ENCODE assay signal across 8 cellular contexts in the genomic region with DNA sequence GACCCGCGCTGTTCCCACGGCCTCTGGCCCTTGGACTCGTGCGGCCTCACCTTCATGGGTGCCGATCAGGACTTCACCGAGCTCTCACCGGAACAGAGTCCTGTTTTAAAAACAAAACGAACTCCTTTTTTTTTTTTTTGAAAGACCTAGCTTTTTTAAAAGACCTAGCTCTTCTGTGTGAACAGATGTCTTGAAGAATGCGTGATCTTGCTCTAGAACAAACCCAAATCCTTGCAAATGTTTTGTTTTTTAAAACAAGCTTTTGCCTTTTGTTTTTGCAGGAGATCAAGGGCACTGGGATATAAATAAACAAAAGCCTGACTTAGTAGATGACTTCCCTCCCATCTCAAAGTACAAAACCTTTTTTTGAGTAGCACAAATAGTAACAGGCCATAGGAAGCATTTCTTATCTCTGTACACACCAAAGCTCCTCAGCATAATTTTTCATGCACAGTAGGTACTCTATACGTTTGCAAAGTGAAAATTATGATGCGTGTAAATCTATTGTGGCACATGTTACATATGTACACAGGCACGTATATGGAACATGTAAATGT. TPM values are rescaled to one million over a fixed set of nuclear protein-coding genes. Genes with fewer than 3 reads are reported as not detected.
DNase-seq lines count a peak whose midpoint lies in the region; FAIRE-seq and TF ChIP-seq lines count a peak whose summit lies in the region.

No MANE protein-coding gene starts in this region.

- H3K9me3 Mint-ChIP-seq in activated naive CD8-positive, alpha-beta T cell (ENCODE audit: low read depth): no peaks in the 10 kb centered on the region

- DNase-seq in AG10803 (ENCODE audit: low read depth) (no peak), superior temporal gyrus (ENCODE audit: extremely low spot score) (peak; percentile 67), HTR-8/SVneo (ENCODE audit: insufficient read length, low spot score) (no peak), ureter (ENCODE audit: low spot score) (no peak), mesenteric fat pad (ENCODE audit: low spot score) (no peak)

- H3K27me3 Mint-ChIP-seq in activated naive CD8-positive, alpha-beta T cell: no peaks in the 10 kb centered on the region

- FAIRE-seq in islet of Langerhans (lab: Jason Lieb, UNC) (peak; percentile 5), HTR-8/SVneo (lab: Jason Lieb, UNC) (no peak)

- peak overlapping the region; percentile 94 for H3K4me3 Mint-ChIP-seq in activated naive CD8-positive, alpha-beta T cell

- peaks cover 2% of the 10 kb centered on the region; the same call in 1 of the 2 replicates for H3K9me3 ChIP-seq in HUES6 (ENCODE audit: control insufficient read depth, insufficient read depth, low read depth, low read length)

- no peaks in the 10 kb centered on the region for H3K27me3 ChIP-seq in HUES6 (ENCODE audit: control insufficient read depth, insufficient read depth, low read length)

- H3K36me3 Mint-ChIP-seq in activated naive CD8-positive, alpha-beta T cell: peaks cover 5% of the 10 kb centered on the region

- H3K36me3 ChIP-seq in HUES6 (ENCODE audit: control insufficient read depth, insufficient read depth, low read length): 0 out of 2 replicates have a peak, but pooled peaks cover 3% of the 10 kb centered on the region

- peaks cover 31% of the 10 kb centered on the region for H3K4me1 Mint-ChIP-seq in activated naive CD8-positive, alpha-beta T cell (ENCODE audit: low read depth)

- peak overlapping the region; percentile 97 for H3K27ac Mint-ChIP-seq in activated naive CD8-positive, alpha-beta T cell

- H3K4me3 ChIP-seq in AG10803 (ENCODE audit: low read length) (peak overlapping the region; percentile 94), HUES6 (ENCODE audit: low read depth, low read length) (peak overlapping the region; percentile 91)

- H3K9ac ChIP-seq in HUES6 (ENCODE audit: low read length): peak overlapping the region; percentile 87

- peaks cover 21% of the 10 kb centered on the region for H3K4me1 ChIP-seq in HUES6 (ENCODE audit: control insufficient read depth, insufficient read depth, low read length)

- peak overlapping the region; percentile 83 for H3K27ac ChIP-seq in HUES6 (ENCODE audit: low read depth, low read length)

- TF ChIP-seq CTCF in AG10803 (conservative IDR thresholded peaks at IDR 0.05; ENCODE audit: low read length): no peak

RNA-seq across cellular contexts. Expression of gene MSL2, which starts 1.1 kb away (rescaled TPM):
- 42.3 TPM for total RNA-seq in ureter
- 20.6 TPM for total RNA-seq in mesenteric fat pad

RNA-seq across cellular contexts. Expression of gene PCCB, which starts 52.9 kb away (rescaled TPM):
- total RNA-seq in ureter (45.1 TPM), mesenteric fat pad (28.5 TPM)
